Comparison of ENCODE assay signal across 14 cellular contexts in the genomic region with DNA sequence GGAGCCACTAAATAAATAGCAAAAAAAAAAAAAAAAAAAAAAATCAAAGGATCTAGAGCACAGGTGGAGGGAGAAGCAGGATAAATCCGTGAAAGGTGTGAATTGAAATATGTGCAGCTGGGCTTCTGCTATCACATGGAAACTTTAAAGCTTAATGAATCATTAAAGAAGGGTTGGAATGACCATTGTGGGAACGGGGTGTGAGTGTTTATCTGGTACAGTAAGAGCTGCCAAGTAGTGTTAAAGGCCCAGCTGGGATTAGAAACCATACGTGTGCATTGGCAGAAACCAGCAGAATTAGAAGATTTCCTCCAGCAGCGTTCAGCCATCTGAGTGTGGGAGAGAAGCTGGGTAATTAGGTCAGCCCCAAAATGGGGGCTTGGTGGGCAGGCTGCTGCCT. TPM values are rescaled to one million over a fixed set of nuclear protein-coding genes. Genes with fewer than 3 reads are reported as not detected.
DNase-seq lines count a peak whose midpoint lies in the region; ATAC-seq, FAIRE-seq and TF ChIP-seq lines count a peak whose summit lies in the region.
"Had no signal": no experiment of that assay in that cellular context is flagged by ENCODE, and none has a peak within 500 bp of the region (broad histone marks: within the 10 kb centered on the region; RNA-seq: fewer than 3 reads in every experiment).

No MANE protein-coding gene starts in this region.

- peaks cover 4 to 5% of the 10 kb centered on the region in 2 donors for H3K4me1 Mint-ChIP-seq in effector memory CD8-positive, alpha-beta T cell (ENCODE audit: low read depth in 2 of 2)
- peaks cover 28% of the 10 kb centered on the region for H3K4me1 Mint-ChIP-seq in progenitor cell of endocrine pancreas (ENCODE audit: low read depth)
- H3K4me1 Mint-ChIP-seq: immature natural killer cell had no signal

- H3K9me3 Mint-ChIP-seq in effector memory CD8-positive, alpha-beta T cell: no peaks in the 10 kb centered on the region
- no peaks in the 10 kb centered on the region for H3K9me3 Mint-ChIP-seq in progenitor cell of endocrine pancreas (ENCODE audit: low read depth)
- H3K9me3 Mint-ChIP-seq: activated T-cell treated with anti-CD3 and anti-CD28 coated beads, Interleukin-2, amount 50 U/mL, for 72 hours; dendritic cell treated with granulocyte-macrophage colony-stimulating factor and Interleukin-4, amounts not matched to agents 40 ng/mL and 50 ng/mL, for 4 days; immature natural killer cell had no signal

- H3K27me3 ChIP-seq in bronchial epithelial cell (ENCODE audit: control insufficient read depth, insufficient read depth, low read length) (no peaks in the 10 kb centered on the region), stomach (no peaks in the 10 kb centered on the region)
- H3K27me3 ChIP-seq: ovary, tibial artery had no signal

- WGBS in stomach, 5 donors: 8 to 21% (median 15%) methylated on average over 4 of the region's 4 CpGs

- H3K36me3 ChIP-seq in bronchial epithelial cell (ENCODE audit: control insufficient read depth, insufficient read depth, low read length) (no peaks in the 10 kb centered on the region), stomach (no peaks in the 10 kb centered on the region)
- H3K36me3 ChIP-seq: ovary, tibial artery had no signal

- peak; percentile 68 for DNase-seq in M059J (ENCODE audit: low read depth)
- peak; percentile 78 for DNase-seq in bronchial epithelial cell (ENCODE audit: low read depth)
- DNase-seq in iris pigment epithelial cell (ENCODE audit: low read depth): peak; percentile 91
- DNase-seq in stomach: no peak
- no peak for DNase-seq in effector memory CD8-positive, alpha-beta T cell
- no peak for DNase-seq in progenitor cell of endocrine pancreas (ENCODE audit: low spot score, unreplicated experiment)
- no peak for DNase-seq in activated T-cell treated with anti-CD3 and anti-CD28 coated beads for 4 hours
- DNase-seq: activated T-cell treated with anti-CD3 and anti-CD28 coated beads, Interleukin-2, amount 50 U/mL, for 72 hours; immature natural killer cell; tibial artery had no signal

- no peak for TF ChIP-seq CTCF in bronchial epithelial cell (IDR thresholded peaks at IDR 0.05; ENCODE audit: insufficient read depth, low read length, severe bottlenecking)
- no peak for TF ChIP-seq CTCF in stomach (IDR thresholded peaks at IDR 0.05)
- TF ChIP-seq CTCF in progenitor cell of endocrine pancreas (IDR thresholded peaks at IDR 0.05; ENCODE audit: unreplicated experiment): no peak

- no peak overlapping the region for H3K27ac Mint-ChIP-seq in effector memory CD8-positive, alpha-beta T cell
- H3K27ac Mint-ChIP-seq in progenitor cell of endocrine pancreas: no peak overlapping the region
- H3K27ac Mint-ChIP-seq: activated T-cell treated with anti-CD3 and anti-CD28 coated beads, Interleukin-2, amount 50 U/mL, for 72 hours; dendritic cell treated with granulocyte-macrophage colony-stimulating factor and Interleukin-4, amounts not matched to agents 40 ng/mL and 50 ng/mL, for 4 days had no signal

- TF ChIP-seq EP300 in stomach (IDR thresholded peaks at IDR 0.05): no peak

- no peaks in the 10 kb centered on the region for H3K36me3 Mint-ChIP-seq in effector memory CD8-positive, alpha-beta T cell (ENCODE audit: insufficient read depth)
- no peaks in the 10 kb centered on the region for H3K36me3 Mint-ChIP-seq in progenitor cell of endocrine pancreas (ENCODE audit: insufficient read depth)
- H3K36me3 Mint-ChIP-seq: immature natural killer cell had no signal

- no peak for TF ChIP-seq POLR2A in stomach (IDR thresholded peaks at IDR 0.05)

- FAIRE-seq in bronchial epithelial cell (lab: Jason Lieb, UNC): no peak
- FAIRE-seq: HTR-8/SVneo had no signal

- no peak for ATAC-seq in effector memory CD8-positive, alpha-beta T cell (replicated peaks)
- ATAC-seq in GM21825 (IDR thresholded peaks at IDR 0.05; ENCODE audit: unreplicated experiment): no peak
- ATAC-seq: activated T-cell treated with anti-CD3 and anti-CD28 coated beads, Interleukin-2, amount 50 U/mL, for 72 hours had no signal

- intact Hi-C loops in stomach (cut with DNase I; ENCODE audit: low total_unique reads): no loop called here

- no peaks in the 10 kb centered on the region for H3K27me3 Mint-ChIP-seq in effector memory CD8-positive, alpha-beta T cell
- no peaks in the 10 kb centered on the region for H3K27me3 Mint-ChIP-seq in progenitor cell of endocrine pancreas
- H3K27me3 Mint-ChIP-seq: dendritic cell treated with granulocyte-macrophage colony-stimulating factor and Interleukin-4, amounts not matched to agents 40 ng/mL and 50 ng/mL, for 4 days had no signal

- H3K4me3 ChIP-seq in bronchial epithelial cell (ENCODE audit: low read depth, low read length): no peak overlapping the region
- no peak overlapping the region for H3K4me3 ChIP-seq in stomach
- H3K4me3 ChIP-seq: ovary, tibial artery had no signal

- H3K4me3 Mint-ChIP-seq in effector memory CD8-positive, alpha-beta T cell: no peak overlapping the region
- no peak overlapping the region for H3K4me3 Mint-ChIP-seq in progenitor cell of endocrine pancreas (ENCODE audit: low read depth)
- H3K4me3 Mint-ChIP-seq: activated T-cell treated with anti-CD3 and anti-CD28 coated beads, Interleukin-2, amount 50 U/mL, for 72 hours; dendritic cell treated with granulocyte-macrophage colony-stimulating factor and Interleukin-4, amounts not matched to agents 40 ng/mL and 50 ng/mL, for 4 days; immature natural killer cell had no signal

- H3K9me3 ChIP-seq in stomach: no peaks in the 10 kb centered on the region
- H3K9me3 ChIP-seq: ovary, tibial artery had no signal

- H3K27ac ChIP-seq in stomach: peak overlapping the region; percentile 64 to 90 (median 80)
- H3K27ac ChIP-seq: ovary, tibial artery had no signal

- peaks cover 4 to 44% (median 28%) of the 10 kb centered on the region in 4 donors for H3K4me1 ChIP-seq in stomach

RNA-seq across cellular contexts. Expression of gene FALEC, which starts 13.4 kb away (rescaled TPM):
- not detected in 2 replicates for total RNA-seq in M059J (2014; rRNA removed; shearing (Covaris generic))
- total RNA-seq in bronchial epithelial cell (not detected in 2 replicates), stomach (not detected), progenitor cell of endocrine pancreas (0.57 TPM in 1 of 2 replicates, not detected in the other)
- polyA plus RNA-seq in stomach: under 1 TPM in 1 of 3 donors, not detected in 2; 0.93 TPM
- polyA plus RNA-seq: immature natural killer cell had no signal

RNA-seq across cellular contexts. Expression of gene ADAMTSL4, which starts 20.2 kb away (rescaled TPM):
- 1.2 and 2.0 TPM in 2 replicates for total RNA-seq in M059J (2014; rRNA removed; shearing (Covaris generic))
- total RNA-seq in bronchial epithelial cell: 1.2 and 1.6 TPM in 2 replicates
- total RNA-seq in stomach: 10 to 100 TPM in 3 of 5 donors, 1 to 10 TPM in 2; 4.9 to 32.3 (median 11.7) TPM
- polyA plus RNA-seq in stomach: 10 to 100 TPM in 1 of 3 donors, 1 to 10 TPM in 2; 7.5 to 54.2 (median 8.7) TPM
- total RNA-seq in progenitor cell of endocrine pancreas: 5.5 and 6.9 TPM in 2 replicates
- polyA plus RNA-seq: immature natural killer cell had no signal

RNA-seq across cellular contexts. Expression of gene ECM1, which starts 21.1 kb away (rescaled TPM):
- 50.2 and 55.8 TPM in 2 replicates for total RNA-seq in M059J (2014; rRNA removed; shearing (Covaris generic))
- total RNA-seq in bronchial epithelial cell (5.5 and 5.8 TPM in 2 replicates), stomach (10 to 100 TPM in 2 of 5 donors, 1 to 10 TPM in 3; 1.7 to 29.3 (median 6.5) TPM), progenitor cell of endocrine pancreas (1.9 and 2.1 TPM in 2 replicates)
- polyA plus RNA-seq in stomach: 100 to 1,000 TPM in 1 of 3 donors, 1 to 10 TPM in 2; 3.1 to 345 (median 6.8) TPM
- polyA plus RNA-seq: immature natural killer cell had no signal

RNA-seq across cellular contexts. Expression of gene TARS2, which starts 41.8 kb away (rescaled TPM):
- 13.1 and 24.0 TPM in 2 replicates for total RNA-seq in M059J (2014; rRNA removed; shearing (Covaris generic))
- total RNA-seq in bronchial epithelial cell: 14.5 and 18.1 TPM in 2 replicates
- total RNA-seq in stomach: 10 to 100 TPM in 2 of 5 donors, 1 to 10 TPM in 3; 3.5 to 46.2 (median 5.8) TPM
- polyA plus RNA-seq in stomach: 10 to 100 TPM in 2 of 3 donors, 1 to 10 TPM in 1; 9.6 to 14.8 (median 12.4) TPM
- 28.4 and 30.8 TPM in 2 replicates for total RNA-seq in progenitor cell of endocrine pancreas

RNA-seq across cellular contexts. Expression of gene MCL1, which starts 50.4 kb away (rescaled TPM):
- 130 and 216 TPM in 2 replicates for total RNA-seq in M059J (2014; rRNA removed; shearing (Covaris generic))
- total RNA-seq in bronchial epithelial cell (247 and 280 TPM in 2 replicates), stomach (100 to 1,000 TPM in 4 of 5 donors, 10 to 100 TPM in 1; 87.5 to 330 (median 142) TPM), progenitor cell of endocrine pancreas (204 and 212 TPM in 2 replicates)
- 100 to 1,000 TPM in 2 of 3 donors, 10 to 100 TPM in 1; 77.7 to 127 (median 115) TPM for polyA plus RNA-seq in stomach

Comparison
In these comparisons a context has a peak if more than half of its experiments do, and no peak if none do; other contexts are left out.
1. DNase-seq: peak in M059J (single experiment), bronchial epithelial cell (single experiment) and iris pigment epithelial cell (single experiment); none in stomach (single experiment), effector memory CD8-positive, alpha-beta T cell (0 of 3), progenitor cell of endocrine pancreas (single experiment) and activated T-cell treated with anti-CD3 and anti-CD28 coated beads for 4 hours (single experiment).